15 cellular contexts compared by ENCODE assay signal in genomic region chr5:139180850-139181785, GRCh38. TPM values are rescaled to one million over a fixed set of nuclear protein-coding genes. Genes with fewer than 3 reads are reported as not detected.
DNase-seq lines count a peak whose midpoint lies in the region; ATAC-seq and TF ChIP-seq lines count a peak whose summit lies in the region.
"Had no signal": no experiment of that assay in that cellular context is flagged by ENCODE, and none has a peak within 500 bp of the region (broad histone marks: within the 10 kb centered on the region; RNA-seq: fewer than 3 reads in every experiment).

No MANE protein-coding gene starts in this region.

- CTCF ChIA-PET in A673 (lab: Charles Lee) = no interaction called here

- H3K4me1 ChIP-seq in A673 (ENCODE audit: insufficient read depth, low read length, poor library complexity, severe bottlenecking) = peaks cover 58% of the 10 kb centered on the region
- peaks cover 34% of the 10 kb centered on the region for H3K4me1 ChIP-seq in mucosa of descending colon (ENCODE audit: low read depth)

- POLR2A ChIA-PET in A673 (lab: Charles Lee; ENCODE audit: low non-redundant PET) = no interaction called here

- ATAC-seq in mucosa of descending colon (peak; percentile 14), HG03378 (IDR thresholded peaks at IDR 0.05; ENCODE audit: unreplicated experiment) (no peak)
- no peak for ATAC-seq in effector memory CD8-positive, alpha-beta T cell (replicated peaks)

- no TSS peak for BruUV-seq in A673 (replicated peaks; lab: Mats Ljungman, UMichigan)

- H3K9me3 Mint-ChIP-seq in effector memory CD8-positive, alpha-beta T cell = no peaks in the 10 kb centered on the region
- H3K9me3 Mint-ChIP-seq: activated naive CD4-positive, alpha-beta T cell treated with anti-CD3 and anti-CD28 coated beads for 36 hours had no signal

- no peak overlapping the region for H3K4me3 Mint-ChIP-seq in effector memory CD8-positive, alpha-beta T cell
- H3K4me3 Mint-ChIP-seq: activated naive CD4-positive, alpha-beta T cell treated with anti-CD3 and anti-CD28 coated beads for 36 hours had no signal

- TF ChIP-seq CTCF in A673 (conservative IDR thresholded peaks at IDR 0.05; ENCODE audit: low read depth, low read length) (no peak), cardiac fibroblast (IDR thresholded peaks at IDR 0.05; ENCODE audit: low read depth, low read length) (no peak), mucosa of descending colon (IDR thresholded peaks at IDR 0.05) (no peak)

- H3K9me3 ChIP-seq in A673 (ENCODE audit: low read depth, low read length, poor library complexity, severe bottlenecking) (no peaks in the 10 kb centered on the region), mucosa of descending colon (no peaks in the 10 kb centered on the region)
- H3K9me3 ChIP-seq: HAP-1, suprapubic skin had no signal

- H3K4me1 Mint-ChIP-seq in effector memory CD8-positive, alpha-beta T cell (ENCODE audit: low read depth in 2 of 2) = peaks cover 16 to 19% of the 10 kb centered on the region in 2 donors

- H3K27ac ChIP-seq in A673 (ENCODE audit: low read depth, low read length, poor library complexity, severe bottlenecking) = peak overlapping the region; percentile 62

- intact Hi-C loops in A673 (cut with micrococcal nuclease; ENCODE audit: unreplicated experiment) = loop anchor here (1.0 kb wide), 1 partner anchor 81 kb away; no protein-coding TSS in a partner anchor
- intact Hi-C loops in mucosa of descending colon (cut with DNase I, micrococcal nuclease) = no loop called here

- no peak overlapping the region for H3K27ac Mint-ChIP-seq in effector memory CD8-positive, alpha-beta T cell
- H3K27ac Mint-ChIP-seq: activated naive CD4-positive, alpha-beta T cell treated with anti-CD3 and anti-CD28 coated beads for 36 hours had no signal

- peaks cover 2% of the 10 kb centered on the region for H3K36me3 Mint-ChIP-seq in effector memory CD8-positive, alpha-beta T cell (ENCODE audit: insufficient read depth)

- H3K36me3 ChIP-seq in A673 (ENCODE audit: insufficient read depth, low read length, poor library complexity, severe bottlenecking) (no peaks in the 10 kb centered on the region), mucosa of descending colon (ENCODE audit: low read depth) (no peaks in the 10 kb centered on the region)
- H3K36me3 ChIP-seq: HAP-1, suprapubic skin had no signal

- H3K27me3 Mint-ChIP-seq in effector memory CD8-positive, alpha-beta T cell = no peaks in the 10 kb centered on the region

- DNase-seq in A673 (ENCODE audit: low spot score) (peak; percentile 93), NCI-H1105 treated with DMSO at 0.1 percent for 48 hours (lab: John Stamatoyannopoulos, UW) (peak; percentile 64), cardiac fibroblast (ENCODE audit: low read depth in 2 of 2) (peak; percentile 4 to 68), mucosa of descending colon (no peak), kidney tubule cell (ENCODE audit: low spot score) (no peak), putamen (ENCODE audit: low spot score) (no peak)
- no peak for DNase-seq in effector memory CD8-positive, alpha-beta T cell
- DNase-seq: ACHN; activated naive CD4-positive, alpha-beta T cell treated with anti-CD3 and anti-CD28 coated beads for 36 hours; central memory CD4-positive, alpha-beta T cell; NCI-H1930; SIG-M5 had no signal

- H3K27me3 ChIP-seq in A673 (replicated peaks; ENCODE audit: insufficient read depth, low read depth, low read length, poor library complexity) = no peaks in the 10 kb centered on the region
- H3K27me3 ChIP-seq: suprapubic skin had no signal

- no peak overlapping the region for H3K4me3 ChIP-seq in A673 (ENCODE audit: low read depth, low read length, poor library complexity, severe bottlenecking)
- H3K4me3 ChIP-seq in cardiac fibroblast (replicated peaks in 1 of 2; ENCODE audit: low read depth in 2 of 2, low read length in 2 of 2) = no peak overlapping the region
- H3K4me3 ChIP-seq in mucosa of descending colon = no peak overlapping the region
- H3K4me3 ChIP-seq: HAP-1, suprapubic skin had no signal

RNA-seq across cellular contexts. Expression of gene SIL1, which starts 17.1 kb away (rescaled TPM):
- total RNA-seq in A673 (2021) (18.7 and 22.0 TPM in 2 replicates), mucosa of descending colon (10 to 100 TPM; 35.2 to 35.8 (median 35.6) TPM)

Comparison
In these comparisons a context has a peak if more than half of its experiments do, and no peak if none do; other contexts are left out.
1. DNase-seq: peak in A673 (single experiment), NCI-H1105 treated with DMSO at 0.1 percent for 48 hours (single experiment) and cardiac fibroblast (2 of 2); none in mucosa of descending colon (0 of 3), effector memory CD8-positive, alpha-beta T cell (0 of 3), kidney tubule cell (single experiment) and putamen (single experiment).